12 cellular contexts compared by ENCODE assay signal in the genomic region with DNA sequence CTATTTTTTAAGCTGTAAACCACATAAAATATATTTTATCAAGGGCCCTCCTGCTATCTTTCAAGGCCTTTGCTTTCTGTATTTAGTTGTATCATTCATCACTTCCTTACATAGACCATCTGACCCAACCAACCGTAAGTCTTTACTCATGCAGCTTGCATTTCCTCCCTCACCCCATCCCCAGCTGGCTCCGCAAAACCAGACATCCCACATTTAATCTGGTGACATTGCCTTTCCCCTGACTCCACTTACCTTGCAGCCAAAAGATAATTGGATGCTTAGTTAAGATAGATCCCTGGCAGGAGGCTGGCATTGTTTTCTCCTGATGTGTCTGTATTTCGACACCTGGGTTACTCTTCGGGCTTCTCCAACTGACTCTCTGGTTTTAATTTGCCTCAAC.
"Had no signal": no experiment of that assay in that cellular context is flagged by ENCODE, and none has a peak within 500 bp of the region (broad histone marks: within the 10 kb centered on the region; RNA-seq: fewer than 3 reads in every experiment).

No MANE protein-coding gene starts in this region.

- H3K4me1 Mint-ChIP-seq: activated naive CD8-positive, alpha-beta T cell treated with anti-CD3 and anti-CD28 coated beads, Interleukin-2, amount 10 ng/mL, durations not matched to agents 7 days and 5 days had no signal

- H3K27ac ChIP-seq: cardiac muscle cell, pancreas, upper lobe of right lung had no signal

- H3K27ac Mint-ChIP-seq: activated naive CD8-positive, alpha-beta T cell treated with anti-CD3 and anti-CD28 coated beads, Interleukin-2, amount 10 ng/mL, durations not matched to agents 7 days and 5 days; stimulated activated naive CD8-positive, alpha-beta T cell treated with anti-CD3 and anti-CD28 coated beads, Interleukin-15, Interleukin-2, amounts not matched to agents 100 ng/mL and 50 ng/mL, for 24 hours had no signal

- ATAC-seq: pancreas, upper lobe of right lung had no signal

- H3K36me3 Mint-ChIP-seq: activated naive CD8-positive, alpha-beta T cell treated with anti-CD3 and anti-CD28 coated beads, Interleukin-2, amount 10 ng/mL, durations not matched to agents 7 days and 5 days had no signal

- DNase-seq: activated CD4-positive, alpha-beta T cell treated with anti-CD3 and anti-CD28 coated beads, Interleukin-2, amount 50 U/mL, for 4 hours; activated gamma-delta T cell treated with Interleukin-2 at 50 U/mL for 16 hours; activated naive CD8-positive, alpha-beta T cell treated with anti-CD3 and anti-CD28 coated beads, Interleukin-2, amount 10 ng/mL, durations not matched to agents 7 days and 5 days; activated T-cell treated with anti-CD3 and anti-CD28 coated beads, Interleukin-2, amount 50 U/mL, for 48 hours; aorta; hippocampal formation; pancreas; stimulated activated CD4-positive, alpha-beta T cell treated with anti-CD3 and anti-CD28 coated beads, Interleukin-4, amount 100 ng/mL, for 1 hour; stimulated activated CD8-positive, alpha-beta memory T cell treated with anti-CD3 and anti-CD28 coated beads, Interleukin-4, amount 100 ng/mL, for 48 hours; upper lobe of right lung had no signal

- H3K4me3 ChIP-seq: cardiac muscle cell, pancreas, upper lobe of right lung had no signal

- H3K4me1 ChIP-seq: pancreas, upper lobe of right lung had no signal

- H3K36me3 ChIP-seq: cardiac muscle cell, pancreas, upper lobe of right lung had no signal

- H3K27me3 ChIP-seq: cardiac muscle cell, upper lobe of right lung had no signal

- H3K9me3 Mint-ChIP-seq: activated naive CD8-positive, alpha-beta T cell treated with anti-CD3 and anti-CD28 coated beads, Interleukin-2, amount 10 ng/mL, durations not matched to agents 7 days and 5 days had no signal

- H3K4me3 Mint-ChIP-seq: activated naive CD8-positive, alpha-beta T cell treated with anti-CD3 and anti-CD28 coated beads, Interleukin-2, amount 10 ng/mL, durations not matched to agents 7 days and 5 days; stimulated activated naive CD8-positive, alpha-beta T cell treated with anti-CD3 and anti-CD28 coated beads, Interleukin-15, Interleukin-2, amounts not matched to agents 100 ng/mL and 50 ng/mL, for 24 hours had no signal
